In genomic region chr11:64052436-64052835, GRCh38 we compare ENCODE assay signal across 29 cellular contexts. TPM values are rescaled to one million over a fixed set of nuclear protein-coding genes. Genes with fewer than 3 reads are reported as not detected.
"Had no signal": no experiment of that assay in that cellular context is flagged by ENCODE, and none has a peak within 500 bp of the region (broad histone marks: within the 10 kb centered on the region; RNA-seq: fewer than 3 reads in every experiment).

No MANE protein-coding gene starts in this region.

- H3K27ac Mint-ChIP-seq: activated CD4-positive, alpha-beta memory T cell treated with anti-CD3 and anti-CD28 coated beads, Interleukin-2, amount 10 ng/mL, durations not matched to agents 7 days and 5 days; activated CD8-positive, alpha-beta memory T cell treated with anti-CD3 and anti-CD28 coated beads, Interleukin-2, amount 10 ng/mL, durations not matched to agents 7 days and 5 days; activated naive CD4-positive, alpha-beta T cell treated with anti-CD3 and anti-CD28 coated beads, Interleukin-2, amount 10 ng/mL, durations not matched to agents 7 days and 5 days; activated naive CD8-positive, alpha-beta T cell had no signal

- H3K27me3 Mint-ChIP-seq: activated CD4-positive, alpha-beta memory T cell treated with anti-CD3 and anti-CD28 coated beads, Interleukin-2, amount 10 ng/mL, durations not matched to agents 7 days and 5 days; activated CD8-positive, alpha-beta memory T cell treated with anti-CD3 and anti-CD28 coated beads, Interleukin-2, amount 10 ng/mL, durations not matched to agents 7 days and 5 days; activated naive CD4-positive, alpha-beta T cell treated with anti-CD3 and anti-CD28 coated beads, Interleukin-2, amount 10 ng/mL, durations not matched to agents 7 days and 5 days; activated naive CD8-positive, alpha-beta T cell; central memory CD8-positive, alpha-beta T cell had no signal

- ATAC-seq: activated CD8-positive, alpha-beta memory T cell treated with anti-CD3 and anti-CD28 coated beads, Interleukin-2, amount 10 ng/mL, durations not matched to agents 7 days and 5 days had no signal

- H2AFZ ChIP-seq: PC-9 had no signal

- DNase-seq: activated CD4-positive, alpha-beta memory T cell treated with anti-CD3 and anti-CD28 coated beads, Interleukin-2, amount 10 ng/mL, durations not matched to agents 7 days and 5 days; activated CD4-positive, alpha-beta T cell treated with anti-CD3 and anti-CD28 coated beads for 1 hour; activated CD4-positive, alpha-beta T cell treated with anti-CD3 and anti-CD28 coated beads for 48 hours; activated CD4-positive, CD25-positive, alpha-beta regulatory T cell; activated CD8-positive, alpha-beta memory T cell treated with anti-CD3 and anti-CD28 coated beads for 24 hours; activated CD8-positive, alpha-beta memory T cell treated with anti-CD3 and anti-CD28 coated beads, Interleukin-2, amount 10 ng/mL, durations not matched to agents 7 days and 5 days; activated CD8-positive, alpha-beta memory T cell treated with anti-CD3 and anti-CD28 coated beads, Interleukin-2, amount 50 U/mL, for 48 hours; activated effector memory CD4-positive, alpha-beta T cell treated with Interleukin-2 at 50 U/mL for 16 hours; activated naive CD4-positive, alpha-beta T cell treated with anti-CD3 and anti-CD28 coated beads, Interleukin-2, amount 10 ng/mL, durations not matched to agents 7 days and 5 days; activated T-cell treated with anti-CD3 and anti-CD28 coated beads, Interleukin-2, amount 50 U/mL, for 48 hours; amniotic stem cell; NCI-H1105; NCI-H1417 treated with DMSO at 0.1 percent for 48 hours; NCI-H187 treated with DMSO at 0.1 percent for 48 hours; NCI-H2081; NCI-H226; NCI-H524 treated with DMSO at 0.1 percent for 48 hours; PC-9; Right ventricle myocardium superior; SW 1271; T-helper 1 cell; T1000; WERI-Rb-1 had no signal

- H3K4me3 Mint-ChIP-seq: activated CD4-positive, alpha-beta memory T cell treated with anti-CD3 and anti-CD28 coated beads, Interleukin-2, amount 10 ng/mL, durations not matched to agents 7 days and 5 days; activated CD8-positive, alpha-beta memory T cell treated with anti-CD3 and anti-CD28 coated beads, Interleukin-2, amount 10 ng/mL, durations not matched to agents 7 days and 5 days; activated naive CD4-positive, alpha-beta T cell treated with anti-CD3 and anti-CD28 coated beads, Interleukin-2, amount 10 ng/mL, durations not matched to agents 7 days and 5 days; activated naive CD8-positive, alpha-beta T cell; central memory CD8-positive, alpha-beta T cell had no signal

- FAIRE-seq: RCC 7860 had no signal

- H3K9me3 Mint-ChIP-seq: activated CD4-positive, alpha-beta memory T cell treated with anti-CD3 and anti-CD28 coated beads, Interleukin-2, amount 10 ng/mL, durations not matched to agents 7 days and 5 days; activated naive CD4-positive, alpha-beta T cell treated with anti-CD3 and anti-CD28 coated beads, Interleukin-2, amount 10 ng/mL, durations not matched to agents 7 days and 5 days; central memory CD8-positive, alpha-beta T cell had no signal

- H3K36me3 Mint-ChIP-seq: activated CD8-positive, alpha-beta memory T cell treated with anti-CD3 and anti-CD28 coated beads, Interleukin-2, amount 10 ng/mL, durations not matched to agents 7 days and 5 days; activated naive CD4-positive, alpha-beta T cell treated with anti-CD3 and anti-CD28 coated beads, Interleukin-2, amount 10 ng/mL, durations not matched to agents 7 days and 5 days; activated naive CD8-positive, alpha-beta T cell had no signal

- H3K4me1 Mint-ChIP-seq: activated CD4-positive, alpha-beta memory T cell treated with anti-CD3 and anti-CD28 coated beads, Interleukin-2, amount 10 ng/mL, durations not matched to agents 7 days and 5 days; activated CD8-positive, alpha-beta memory T cell treated with anti-CD3 and anti-CD28 coated beads, Interleukin-2, amount 10 ng/mL, durations not matched to agents 7 days and 5 days; activated naive CD4-positive, alpha-beta T cell treated with anti-CD3 and anti-CD28 coated beads, Interleukin-2, amount 10 ng/mL, durations not matched to agents 7 days and 5 days; central memory CD8-positive, alpha-beta T cell had no signal

- H3K27ac ChIP-seq: ascending aorta, cardiac muscle cell, PC-9, WERI-Rb-1 had no signal

- H3K4me1 ChIP-seq: ascending aorta had no signal

- H3K4me3 ChIP-seq: ascending aorta, cardiac muscle cell, PC-9 had no signal

- H3K9me3 ChIP-seq: ascending aorta had no signal

- H3K4me2 ChIP-seq: PC-9 had no signal

- H3K36me3 ChIP-seq: ascending aorta, cardiac muscle cell, WERI-Rb-1 had no signal

- H3K27me3 ChIP-seq: ascending aorta, cardiac muscle cell had no signal

RNA-seq across cellular contexts. Expression of gene FLRT1, which starts 16.7 kb away (rescaled TPM):
- total RNA-seq: activated CD8-positive, alpha-beta memory T cell treated with anti-CD3 and anti-CD28 coated beads, Interleukin-2, amount 10 ng/mL, durations not matched to agents 7 days and 5 days; T-helper 2 cell treated with Interferon-gamma antibody and Interleukin-4, amounts not matched to agents 100 ng/mL and 5 ng/mL, for 36 hours had no signal
